Comparison of ENCODE assay signal across 8 cellular contexts in the genomic region with DNA sequence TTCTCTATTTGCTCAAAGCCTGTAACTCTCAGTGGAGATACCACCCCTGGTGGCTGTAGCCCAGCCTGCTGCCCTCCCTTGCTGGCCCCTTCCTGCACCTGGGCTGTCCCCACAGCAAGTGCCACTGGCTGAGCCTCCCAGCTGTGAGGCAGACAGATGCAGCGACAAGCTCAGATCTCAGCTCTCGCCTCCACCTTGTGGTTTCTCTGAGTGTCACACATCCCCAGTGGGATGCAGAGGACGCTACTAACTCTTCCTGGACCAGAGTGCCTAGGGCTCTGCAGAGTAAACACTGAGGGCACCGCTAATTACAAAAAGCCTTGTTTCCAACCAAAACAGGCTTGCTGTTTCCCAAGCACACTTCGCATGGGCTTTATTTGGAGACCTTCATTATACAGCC. TPM values are rescaled to one million over a fixed set of nuclear protein-coding genes. Genes with fewer than 3 reads are reported as not detected.
DNase-seq lines count a peak whose midpoint lies in the region; ATAC-seq and TF ChIP-seq lines count a peak whose summit lies in the region.

No MANE protein-coding gene starts in this region.

- H3K36me3 Mint-ChIP-seq in activated naive CD4-positive, alpha-beta T cell treated with anti-CD3 and anti-CD28 coated beads, Interleukin-2, amount 50 U/mL, for 72 hours, result no peaks in the 10 kb centered on the region
- peaks cover 14% of the 10 kb centered on the region for H3K36me3 Mint-ChIP-seq in nephron (ENCODE audit: low read depth)

- H3K4me3 Mint-ChIP-seq in nephron, result no peak overlapping the region

- TF ChIP-seq CTCF in nephron (IDR thresholded peaks at IDR 0.05; ENCODE audit: unreplicated experiment in 3 of 3), result peak; percentile 22 to 45 (median 34)

- intact Hi-C loops in left cardiac atrium (cut with DNase I), result no loop called here

- H3K9me3 Mint-ChIP-seq in activated naive CD4-positive, alpha-beta T cell treated with anti-CD3 and anti-CD28 coated beads, Interleukin-2, amount 50 U/mL, for 72 hours, result no peaks in the 10 kb centered on the region
- H3K9me3 Mint-ChIP-seq in nephron, result no peaks in the 10 kb centered on the region

- peak; percentile 43 to 85 for ATAC-seq in activated naive CD4-positive, alpha-beta T cell treated with anti-CD3 and anti-CD28 coated beads, Interleukin-2, amount 50 U/mL, for 72 hours
- ATAC-seq in HG03135 (IDR thresholded peaks at IDR 0.05; ENCODE audit: unreplicated experiment), result no peak
- no peak for ATAC-seq in left cardiac atrium

- no peaks in the 10 kb centered on the region for H3K4me1 Mint-ChIP-seq in nephron

- no peaks in the 10 kb centered on the region for H3K27me3 Mint-ChIP-seq in nephron (ENCODE audit: low read depth)

- H3K27ac Mint-ChIP-seq in activated naive CD4-positive, alpha-beta T cell treated with anti-CD3 and anti-CD28 coated beads, Interleukin-2, amount 50 U/mL, for 72 hours, result no peak overlapping the region
- no peak overlapping the region for H3K27ac Mint-ChIP-seq in nephron

- DNase-seq in NCI-H82 (lab: John Stamatoyannopoulos, UW), result peak; percentile 84
- no peak for DNase-seq in NCI-H82 treated with DMSO at 0.1 percent for 48 hours (lab: John Stamatoyannopoulos, UW; ENCODE audit: unreplicated experiment)
- DNase-seq in NCI-H1694 treated with DMSO at 0.1 percent for 48 hours (lab: John Stamatoyannopoulos, UW), result peak; percentile 43
- peak in 1 of 2 donors; percentile 43 for DNase-seq in activated naive CD4-positive, alpha-beta T cell treated with anti-CD3 and anti-CD28 coated beads, Interleukin-2, amount 50 U/mL, for 72 hours (ENCODE audit: low spot score in 2 of 2)
- no peak for DNase-seq in amniotic stem cell (lab: John Stamatoyannopoulos, UW)
- no peak for DNase-seq in left cardiac atrium

RNA-seq across cellular contexts. Expression of a gene that starts 8.9 kb away (rescaled TPM):
- total RNA-seq in activated naive CD4-positive, alpha-beta T cell treated with anti-CD3 and anti-CD28 coated beads, Interleukin-2, amount 50 U/mL, for 72 hours, result 1 to 10 TPM; 2.4 to 4.9 TPM
- 1 to 10 TPM; 4.6 to 5.3 TPM for total RNA-seq in left cardiac atrium

Comparison
In these comparisons a context has a peak if more than half of its experiments do, and no peak if none do; other contexts are left out.
1. DNase-seq: peak in NCI-H82 (single experiment) and NCI-H1694 treated with DMSO at 0.1 percent for 48 hours (single experiment); none in NCI-H82 treated with DMSO at 0.1 percent for 48 hours (single experiment), amniotic stem cell (single experiment) and left cardiac atrium (single experiment).
2. ATAC-seq: peak in activated naive CD4-positive, alpha-beta T cell treated with anti-CD3 and anti-CD28 coated beads, Interleukin-2, amount 50 U/mL, for 72 hours (2 of 2); none in HG03135 (single experiment) and left cardiac atrium (0 of 2).